8 cellular contexts compared by ENCODE assay signal in the genomic region with DNA sequence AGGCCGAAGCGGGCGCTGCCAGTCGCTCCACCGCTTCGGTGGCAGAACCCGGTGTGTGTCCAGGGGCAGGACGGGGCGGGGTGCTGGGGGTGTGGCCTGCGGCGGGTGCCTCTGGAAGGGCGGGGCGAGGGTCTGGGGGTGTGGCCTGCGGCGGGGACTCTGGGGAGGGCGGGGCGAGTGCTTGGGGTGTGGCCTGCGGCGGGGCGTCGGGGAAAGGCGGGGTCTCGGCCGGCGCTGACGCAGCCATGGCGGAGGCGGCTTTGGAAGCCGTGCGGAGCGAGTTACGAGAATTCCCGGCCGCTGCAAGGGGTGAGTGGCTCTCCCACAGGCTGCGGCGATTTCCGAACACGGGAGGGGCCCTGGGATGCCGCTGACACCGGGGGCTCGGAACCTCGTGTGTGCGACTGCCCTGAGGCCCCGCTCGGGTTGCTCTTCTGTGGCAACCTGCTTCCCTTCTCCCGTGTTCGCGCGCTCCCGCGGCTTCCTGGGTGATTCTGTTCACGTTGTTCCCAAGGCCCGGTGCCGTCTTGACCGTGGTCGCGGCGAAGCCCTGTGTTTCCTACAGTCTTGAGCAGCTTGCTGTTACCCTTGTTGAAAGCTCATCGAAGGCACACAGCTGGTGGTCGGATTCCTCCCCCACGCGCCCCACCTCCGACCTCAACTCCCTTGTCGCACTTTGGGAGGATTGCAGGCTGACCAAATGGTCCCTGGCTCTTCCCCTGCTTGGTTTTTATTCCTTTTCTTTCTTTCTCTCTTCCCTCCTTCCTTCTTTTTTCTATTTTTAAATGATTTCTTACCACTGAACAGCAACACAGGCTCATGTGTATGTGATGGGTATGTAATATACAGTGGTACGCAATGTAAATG. TPM values are rescaled to one million over a fixed set of nuclear protein-coding genes. Genes with fewer than 3 reads are reported as not detected.
DNase-seq lines count a peak whose midpoint lies in the region; ATAC-seq and TF ChIP-seq lines count a peak whose summit lies in the region.

A gene (plus strand): TSS at position 213 of the 867 bp plus-strand sequence. CDS start 33 bp downstream, at position 246.

- peak within 1 kb of the TSS; percentile 88 for H3K4me2 ChIP-seq in fibroblast of lung (ENCODE audit: extremely low read depth, insufficient read depth, low read length)

- peak within 1 kb of the TSS; percentile 62 to 84 (median 71) for H3K4me3 ChIP-seq in fibroblast of lung (replicated peaks in 1 of 4; ENCODE audit: control extremely low read depth in 1 of 4, insufficient read depth in 1 of 4, low read depth in 3 of 4, low read length in 4 of 4)

- H3K27ac Mint-ChIP-seq in IgD-negative memory B cell (peak within 1 kb of the TSS; percentile 13 to 76 (median 66)), natural killer cell (peak within 1 kb of the TSS; percentile 79 to 84)
- H3K27ac Mint-ChIP-seq in stimulated activated naive B cell treated with anti-CD40 and anti-IgM and Interleukin-4, amounts not matched to agents 10 μg/mL and 1 μg/mL and 100 μg/mL, for 72 hours: peak within 1 kb of the TSS; percentile 92

- peak; percentile 69 for ATAC-seq in GM21390 (IDR thresholded peaks at IDR 0.05; ENCODE audit: unreplicated experiment)
- ATAC-seq in natural killer cell: peak; percentile 98 to 99 (median 99)
- ATAC-seq in stimulated activated naive B cell treated with anti-CD40 and anti-IgM and Interleukin-4, amounts not matched to agents 10 μg/mL and 1 μg/mL and 100 μg/mL, for 72 hours (replicated peaks): peak; percentile 90 to 93

- H3K4me3 Mint-ChIP-seq in IgD-negative memory B cell: peak within 1 kb of the TSS; percentile 85 to 100 (median 96)
- H3K4me3 Mint-ChIP-seq in natural killer cell: peak within 1 kb of the TSS; percentile 95
- peak within 1 kb of the TSS; percentile 85 to 94 for H3K4me3 Mint-ChIP-seq in stimulated activated naive B cell treated with anti-CD40 and anti-IgM and Interleukin-4, amounts not matched to agents 10 μg/mL and 1 μg/mL and 100 μg/mL, for 72 hours

- no peaks in the 10 kb centered on the region for H4K20me1 ChIP-seq in fibroblast of lung (ENCODE audit: control insufficient read depth, extremely low read depth, insufficient read depth, low read length)

- no peak for TF ChIP-seq CTCF in fibroblast of lung (conservative IDR thresholded peaks at IDR 0.05 in 1 of 2, IDR thresholded peaks at IDR 0.05 in 1 of 2; ENCODE audit: low read depth in 1 of 2, low read length in 2 of 2)
- no peak for TF ChIP-seq CTCF in natural killer cell (IDR thresholded peaks at IDR 0.05)

- DNase-seq in Caki2 (ENCODE audit: low read depth) (peak; percentile 64), RPMI7951 (ENCODE audit: low read depth) (peak; percentile 81), fibroblast of lung (ENCODE audit: low read depth in 2 of 2) (peak; percentile 77 to 83), natural killer cell (peak; percentile 91)
- peak; percentile 92 to 96 for DNase-seq in activated T-helper 1 cell treated with anti-CD3 and anti-CD28 coated beads, Interleukin-2, amount 50 U/mL, for 16 hours (ENCODE audit: low read depth in 1 of 2, low spot score in 1 of 2)
- peak; percentile 85 for DNase-seq in stimulated activated naive B cell treated with anti-CD40 and anti-IgM and Interleukin-4, amounts not matched to agents 10 μg/mL and 1 μg/mL and 100 μg/mL, for 72 hours

- no peaks in the 10 kb centered on the region for H3K9me3 Mint-ChIP-seq in IgD-negative memory B cell
- H3K9me3 Mint-ChIP-seq in natural killer cell: no peaks in the 10 kb centered on the region
- no peaks in the 10 kb centered on the region for H3K9me3 Mint-ChIP-seq in stimulated activated naive B cell treated with anti-CD40 and anti-IgM and Interleukin-4, amounts not matched to agents 10 μg/mL and 1 μg/mL and 100 μg/mL, for 72 hours

- no peaks in the 10 kb centered on the region for H3K27me3 ChIP-seq in fibroblast of lung (ENCODE audit: control insufficient read depth, insufficient read depth, low read length)

- H2AFZ ChIP-seq in fibroblast of lung (ENCODE audit: low read length): peak within 1 kb of the TSS; percentile 59

- H3K36me3 ChIP-seq in fibroblast of lung (ENCODE audit: control insufficient read depth, insufficient read depth, low read length): peaks cover 6% of the 10 kb centered on the region

- H3K36me3 Mint-ChIP-seq in IgD-negative memory B cell (no peaks in the 10 kb centered on the region), natural killer cell (no peaks in the 10 kb centered on the region)
- peaks cover 14 to 35% of the 10 kb centered on the region in 2 donors for H3K36me3 Mint-ChIP-seq in stimulated activated naive B cell treated with anti-CD40 and anti-IgM and Interleukin-4, amounts not matched to agents 10 μg/mL and 1 μg/mL and 100 μg/mL, for 72 hours

- peak within 1 kb of the TSS; percentile 79 for H3K9ac ChIP-seq in fibroblast of lung (ENCODE audit: insufficient read depth, low read length)

- in situ Hi-C loops in Caki2 (cut with HindIII; ENCODE audit: low pct_unique_long_range_greater_than_20kb, low sequenced_read_pairs): no loop called here

- no peaks in the 10 kb centered on the region for H3K4me1 ChIP-seq in fibroblast of lung (ENCODE audit: control insufficient read depth, extremely low read depth, insufficient read depth, low read length)

- H3K27ac ChIP-seq in fibroblast of lung (ENCODE audit: insufficient read depth, low read length): peak within 1 kb of the TSS; percentile 77

- H3K27me3 Mint-ChIP-seq in IgD-negative memory B cell (peaks cover 5% of the 10 kb centered on the region), natural killer cell (ENCODE audit: low read depth in 2 of 2) (no peaks in the 10 kb centered on the region)
- H3K27me3 Mint-ChIP-seq in stimulated activated naive B cell treated with anti-CD40 and anti-IgM and Interleukin-4, amounts not matched to agents 10 μg/mL and 1 μg/mL and 100 μg/mL, for 72 hours: no peaks in the 10 kb centered on the region

- no peaks in the 10 kb centered on the region for H3K9me3 ChIP-seq in fibroblast of lung (ENCODE audit: control insufficient read depth, insufficient read depth, low read depth, low read length)

- no peaks in the 10 kb centered on the region for H3K79me2 ChIP-seq in fibroblast of lung (ENCODE audit: control insufficient read depth, insufficient read depth, low read length)

- intact Hi-C loops in natural killer cell (cut with micrococcal nuclease): loop anchor here (1.0 to 5.0 kb wide), 2 partner anchors 54 to 74 kb away; a partner anchor contains a TSS

- H3K4me1 Mint-ChIP-seq in IgD-negative memory B cell (peaks cover 13 to 20% (median 17%) of the 10 kb centered on the region in 3 donors), natural killer cell (peaks cover 35% of the 10 kb centered on the region in 2 donors)
- peaks cover 30 to 44% of the 10 kb centered on the region in 2 donors for H3K4me1 Mint-ChIP-seq in stimulated activated naive B cell treated with anti-CD40 and anti-IgM and Interleukin-4, amounts not matched to agents 10 μg/mL and 1 μg/mL and 100 μg/mL, for 72 hours

RNA-seq across cellular contexts. Expression of the gene that starts here (rescaled TPM):
- 2.8 TPM in 1 of 2 replicates, not detected in the other for total RNA-seq in Caki2 (2014; rRNA removed; shearing (Covaris generic); ENCODE audit: low replicate concordance)
- polyA plus RNA-seq in IgD-negative memory B cell (15.6 TPM), fibroblast of lung (2.2 and 4.8 TPM in 2 replicates)
- total RNA-seq in RPMI7951 (2014; rRNA removed; shearing (Covaris generic)): 5.3 and 7.8 TPM in 2 replicates
- total RNA-seq in fibroblast of lung (3.6 and 4.0 TPM in 2 replicates), natural killer cell (10 to 100 TPM; 20.3 to 36.4 (median 28.7) TPM)
- 3.7 and 7.7 TPM in 2 replicates for polyA plus RNA-seq in fibroblast of lung (2012)
- polyA minus RNA-seq in fibroblast of lung (ENCODE audit: low replicate concordance): 4.8 and 5.4 TPM in 2 replicates

Comparison
In these comparisons a context has a peak if more than half of its experiments do, and no peak if none do; other contexts are left out.
1. Peak in every context shown above with its lines: DNase-seq, ATAC-seq, H3K4me3 ChIP-seq and H3K27ac ChIP-seq.